In the genomic region with DNA sequence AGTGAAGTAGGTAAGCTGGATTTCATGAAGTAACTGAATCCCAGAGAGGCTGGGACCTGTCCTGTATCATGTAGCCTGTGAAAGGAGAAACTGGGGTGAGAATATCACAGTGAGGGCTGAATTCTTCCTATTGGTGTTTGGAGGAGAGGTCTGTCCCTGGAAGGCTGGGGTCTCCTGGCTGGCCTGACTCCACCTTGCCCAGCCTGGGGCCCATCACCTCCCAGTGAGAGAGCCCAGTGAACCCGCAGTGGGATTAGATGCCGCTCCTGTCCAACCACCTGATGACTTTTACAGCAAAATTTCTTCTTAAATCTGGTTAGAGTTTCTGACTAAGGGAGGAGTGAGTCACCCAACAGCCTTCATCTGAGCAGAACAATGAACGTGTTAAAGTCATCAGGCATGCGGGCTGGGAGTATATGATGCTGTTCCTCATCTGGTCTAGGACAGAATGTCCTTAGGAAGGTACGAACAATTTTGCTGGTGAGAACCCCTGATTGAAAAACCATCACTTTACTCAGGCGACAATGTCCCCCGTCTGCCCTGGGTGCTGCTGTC, we compare ENCODE assay signal across 10 cellular contexts.
A peak's percentile ranks its signal among the peaks of the same experiment; 100 is the strongest.
DNase-seq lines count a peak whose midpoint lies in the region; ATAC-seq lines count a peak whose summit lies in the region.
"Had no signal": no experiment of that assay in that cellular context is flagged by ENCODE, and none has a peak within 500 bp of the region (broad histone marks: within the 10 kb centered on the region; RNA-seq: fewer than 3 reads in every experiment).

No MANE protein-coding gene starts in this region.

- ATAC-seq in HG03139 (IDR thresholded peaks at IDR 0.05; ENCODE audit: unreplicated experiment) (no peak), GM21381 (IDR thresholded peaks at IDR 0.05; ENCODE audit: unreplicated experiment) (no peak)
- ATAC-seq: activated CD8-positive, alpha-beta T cell treated with anti-CD3 and anti-CD28 coated beads for 36 hours had no signal

- peak; percentile 49 for DNase-seq in GM03348 (ENCODE audit: low spot score)
- peak; percentile 79 for DNase-seq in RPMI7951 (ENCODE audit: low read depth)
- peak; percentile 4 for DNase-seq in ecto neural progenitor cell (ENCODE audit: low spot score)
- peak; percentile 80 for DNase-seq in non-pigmented ciliary epithelial cell (ENCODE audit: low read depth)
- no peak for DNase-seq in cardiac septum (ENCODE audit: low spot score)
- no peak for DNase-seq in mesenteric fat pad (ENCODE audit: low spot score)
- DNase-seq: activated CD8-positive, alpha-beta T cell treated with anti-CD3 and anti-CD28 coated beads for 36 hours; activated gamma-delta T cell had no signal

- intact Hi-C loops in cardiac septum (cut with DNase I): no loop called here

Comparison
In these comparisons a context has a peak if more than half of its experiments do, and no peak if none do; other contexts are left out.
1. DNase-seq: peak in GM03348 (single experiment), RPMI7951 (single experiment), ecto neural progenitor cell (single experiment) and non-pigmented ciliary epithelial cell (single experiment); none in cardiac septum (single experiment) and mesenteric fat pad (single experiment).